Comparison of ENCODE assay signal across 8 cellular contexts in the genomic region with DNA sequence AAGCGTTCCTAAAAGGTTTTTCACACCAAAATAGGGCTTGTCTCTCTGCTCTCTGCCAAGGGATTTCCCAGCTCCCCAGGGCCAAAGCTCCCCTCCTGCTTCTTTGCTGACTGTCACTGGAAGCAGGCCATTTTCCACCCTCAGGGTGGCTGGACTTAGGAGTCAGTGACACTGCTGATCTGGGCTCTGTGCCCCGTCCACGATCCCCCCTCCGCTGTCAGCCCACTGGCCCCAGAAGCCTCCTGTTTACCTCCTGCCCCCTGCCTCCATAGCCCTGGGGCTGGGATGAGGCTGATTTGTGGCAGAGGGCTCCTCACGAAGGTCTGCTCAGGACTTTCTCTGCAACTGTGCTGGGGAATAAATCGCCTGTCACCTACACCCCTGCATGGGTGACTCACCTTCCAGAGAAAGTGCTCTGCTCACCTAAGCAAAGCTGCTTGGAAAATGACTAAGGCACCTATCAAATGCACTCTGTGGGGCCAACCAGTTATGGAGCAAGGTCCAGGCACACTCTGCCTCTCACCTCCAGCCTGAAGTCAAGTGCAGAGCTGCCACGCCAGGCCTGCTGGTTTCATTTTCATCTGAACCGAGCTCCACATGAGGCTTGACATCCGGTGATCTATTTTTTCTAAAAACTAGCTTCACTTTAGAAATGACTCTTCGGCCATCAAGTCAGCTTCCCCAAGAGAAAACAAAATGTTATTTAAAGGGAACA. TPM values are rescaled to one million over a fixed set of nuclear protein-coding genes. Genes with fewer than 3 reads are reported as not detected.
A peak's percentile ranks its signal among the peaks of the same experiment; 100 is the strongest.
DNase-seq lines count a peak whose midpoint lies in the region; ATAC-seq and TF ChIP-seq lines count a peak whose summit lies in the region.

No MANE protein-coding gene starts in this region.

- peaks cover 65% of the 10 kb centered on the region for H3K36me3 Mint-ChIP-seq in activated CD8-positive, alpha-beta T cell treated with anti-CD3 and anti-CD28 coated beads, Interleukin-2, amount 10 ng/mL, durations not matched to agents 7 days and 5 days (ENCODE audit: low read depth)

- no peaks in the 10 kb centered on the region for H3K9me3 Mint-ChIP-seq in activated CD8-positive, alpha-beta T cell treated with anti-CD3 and anti-CD28 coated beads, Interleukin-2, amount 10 ng/mL, durations not matched to agents 7 days and 5 days (ENCODE audit: insufficient read depth)

- POLR2A ChIA-PET in activated CD8-positive, alpha-beta T cell treated with anti-CD3 and anti-CD28 coated beads, Interleukin-2, amount 10 ng/mL, durations not matched to agents 7 days and 5 days (lab: Charles Lee) = interaction anchor here (0.7 to 3.8 kb wide), 17 partner anchors 9 to 273 kb away, joined by 3 to 26 read pairs (median 7); a partner anchor contains a TSS

- H3K79me2 ChIP-seq in KMS-11 (ENCODE audit: insufficient read depth, low read depth) (peaks cover 89% of the 10 kb centered on the region), trophoblast cell (ENCODE audit: control insufficient read depth, insufficient read depth, low read length, poor library complexity) (peaks cover 6% of the 10 kb centered on the region)

- H4K8ac ChIP-seq in trophoblast cell (ENCODE audit: low read depth, low read length) = no peak overlapping the region

- peak overlapping the region; percentile 78 for H3K4me3 Mint-ChIP-seq in activated CD8-positive, alpha-beta T cell treated with anti-CD3 and anti-CD28 coated beads, Interleukin-2, amount 10 ng/mL, durations not matched to agents 7 days and 5 days

- DNase-seq in GM13976 (ENCODE audit: low spot score) = peak; percentile 78
- peak; percentile 90 for DNase-seq in activated CD8-positive, alpha-beta T cell treated with anti-CD3 and anti-CD28 coated beads, Interleukin-2, amount 10 ng/mL, durations not matched to agents 7 days and 5 days
- DNase-seq in epithelial cell of esophagus (ENCODE audit: low read depth) = peak; percentile 96
- DNase-seq in trophoblast cell = peak; percentile 79 to 84
- DNase-seq in upper lobe of left lung = peak in 1 of 2 donors; percentile 90

- no peaks in the 10 kb centered on the region for H4K20me1 ChIP-seq in KMS-11 (ENCODE audit: insufficient read depth)

- no CpG with 5 or more reads among the region's 10 CpGs for WGBS in trophoblast cell (ENCODE audit: extremely low coverage, insufficient coverage, insufficient read length)
- 20 to 28% methylated on average over 9 to 10 of the region's 10 CpGs for WGBS in upper lobe of left lung, 2 donors

- peak overlapping the region; percentile 64 for H3K9ac ChIP-seq in KMS-11
- no peak overlapping the region for H3K9ac ChIP-seq in trophoblast cell (ENCODE audit: low read length)

- no peak overlapping the region for H3K18ac ChIP-seq in trophoblast cell (ENCODE audit: low read length)

- no peak overlapping the region for H4K12ac ChIP-seq in trophoblast cell (ENCODE audit: low read depth, low read length)

- H3K4me3 ChIP-seq in KMS-11 (IDR thresholded peaks at IDR 0.05; ENCODE audit: insufficient read depth, low read depth, low read length) = peak overlapping the region; percentile 38
- peak overlapping the region; percentile 14 for H3K4me3 ChIP-seq in epithelial cell of esophagus (ENCODE audit: low read length)
- no peak overlapping the region for H3K4me3 ChIP-seq in trophoblast cell (ENCODE audit: low read depth, low read length)
- peak overlapping the region in 2 of 4 donors; percentile 19 to 21 for H3K4me3 ChIP-seq in upper lobe of left lung

- no peaks in the 10 kb centered on the region for H3K27me3 Mint-ChIP-seq in activated CD8-positive, alpha-beta T cell treated with anti-CD3 and anti-CD28 coated beads, Interleukin-2, amount 10 ng/mL, durations not matched to agents 7 days and 5 days (ENCODE audit: low read depth)

- ATAC-seq in activated CD8-positive, alpha-beta T cell treated with anti-CD3 and anti-CD28 coated beads, Interleukin-2, amount 10 ng/mL, durations not matched to agents 7 days and 5 days = peak; percentile 57
- ATAC-seq in upper lobe of left lung (ENCODE audit: low FRiP score in 2 of 2) = peak in 1 of 2 donors; percentile 54
- no peak for ATAC-seq in HG03039 (IDR thresholded peaks at IDR 0.05; ENCODE audit: unreplicated experiment)
- no peak for ATAC-seq in HG03095 (IDR thresholded peaks at IDR 0.05; ENCODE audit: unreplicated experiment)

- H3K27me3 ChIP-seq in KMS-11 (ENCODE audit: insufficient read depth, low read depth) = no peaks in the 10 kb centered on the region
- no peaks in the 10 kb centered on the region for H3K27me3 ChIP-seq in trophoblast cell (ENCODE audit: insufficient read depth, low read length)
- no peaks in the 10 kb centered on the region for H3K27me3 ChIP-seq in upper lobe of left lung

- H3K9me3 ChIP-seq in trophoblast cell (ENCODE audit: insufficient read depth, low read depth, low read length) (peaks cover 3% of the 10 kb centered on the region), upper lobe of left lung (no peaks in the 10 kb centered on the region)

- no peak overlapping the region for H2BK12ac ChIP-seq in trophoblast cell (ENCODE audit: low read length)

- no peak overlapping the region for H4K91ac ChIP-seq in trophoblast cell (ENCODE audit: low read depth, low read length)

- H2AFZ ChIP-seq in KMS-11 (ENCODE audit: low read depth) = 0 out of 2 replicates have a peak overlapping the region, but pooled peaks have one; percentile 4
- no peak overlapping the region for H2AFZ ChIP-seq in trophoblast cell (ENCODE audit: insufficient read depth, low read length, poor library complexity)

- H2BK5ac ChIP-seq in trophoblast cell (ENCODE audit: low read depth, low read length, poor library complexity) = no peak overlapping the region

- no peak overlapping the region for H2BK120ac ChIP-seq in trophoblast cell (ENCODE audit: insufficient read depth, low read length, poor library complexity)

- no peak overlapping the region for H3K4ac ChIP-seq in trophoblast cell (ENCODE audit: low read depth, low read length)

- peaks cover 7% of the 10 kb centered on the region for H3K79me1 ChIP-seq in trophoblast cell (ENCODE audit: low read length)

- H3K36me3 ChIP-seq in KMS-11 (ENCODE audit: insufficient read depth) = no peaks in the 10 kb centered on the region
- H3K36me3 ChIP-seq in trophoblast cell (ENCODE audit: control insufficient read depth in 1 of 2, insufficient read depth in 2 of 2, low read length in 2 of 2) = no peaks in the 10 kb centered on the region
- H3K36me3 ChIP-seq in upper lobe of left lung = no peaks in the 10 kb centered on the region

- peak overlapping the region; percentile 92 for H3K4me2 ChIP-seq in KMS-11
- H3K4me2 ChIP-seq in trophoblast cell (ENCODE audit: low read length) = peak overlapping the region; percentile 9

- TF ChIP-seq EP300 in upper lobe of left lung (IDR thresholded peaks at IDR 0.05) = no peak

- peak overlapping the region; percentile 97 for H3K27ac Mint-ChIP-seq in activated CD8-positive, alpha-beta T cell treated with anti-CD3 and anti-CD28 coated beads, Interleukin-2, amount 10 ng/mL, durations not matched to agents 7 days and 5 days

- no peak overlapping the region for H3K23ac ChIP-seq in trophoblast cell (ENCODE audit: low read length)

- H3K4me1 ChIP-seq in KMS-11 (ENCODE audit: low read depth, poor library complexity, severe bottlenecking) (peaks cover 84% of the 10 kb centered on the region), trophoblast cell (ENCODE audit: control insufficient read depth in 1 of 2, insufficient read depth in 2 of 2, low read length in 2 of 2) (peaks cover 13 to 18% of the 10 kb centered on the region in 2 experiments), upper lobe of left lung (peaks cover 74 to 86% (median 83%) of the 10 kb centered on the region in 4 donors)

- peak in 1 of 4 donors; percentile 18 for TF ChIP-seq POLR2A in upper lobe of left lung (IDR thresholded peaks at IDR 0.05)

- CTCF ChIA-PET in activated CD8-positive, alpha-beta T cell treated with anti-CD3 and anti-CD28 coated beads, Interleukin-2, amount 10 ng/mL, durations not matched to agents 7 days and 5 days (lab: Charles Lee) = interaction anchor here (0.6 to 9.6 kb wide), 29 partner anchors 9 to 468 kb away, joined by 3 to 86 read pairs (median 4); a partner anchor contains a TSS

- H3K27ac ChIP-seq in KMS-11 (peak overlapping the region; percentile 89), trophoblast cell (ENCODE audit: low read depth, low read length) (peak overlapping the region; percentile 3), upper lobe of left lung (peak overlapping the region; percentile 79 to 99 (median 92))

- TF ChIP-seq CTCF in GM13976 (IDR thresholded peaks at IDR 0.05; ENCODE audit: borderline replicate concordance, control extremely low read depth, extremely low read depth, insufficient read depth, missing control alignments) (no peak), KMS-11 (conservative IDR thresholded peaks at IDR 0.05; ENCODE audit: low read depth, low read length) (no peak), epithelial cell of esophagus (IDR thresholded peaks at IDR 0.05; ENCODE audit: insufficient read depth, low read depth, low read length, missing control alignments) (no peak), upper lobe of left lung (IDR thresholded peaks at IDR 0.05) (no peak)

- in situ Hi-C loops in GM13976 (cut with MboI; ENCODE audit: low sequenced_read_pairs, unreplicated experiment) = no loop called here

- peaks cover 72% of the 10 kb centered on the region for H3K4me1 Mint-ChIP-seq in activated CD8-positive, alpha-beta T cell treated with anti-CD3 and anti-CD28 coated beads, Interleukin-2, amount 10 ng/mL, durations not matched to agents 7 days and 5 days (ENCODE audit: low read depth)

- no peak overlapping the region for H2AK5ac ChIP-seq in trophoblast cell (ENCODE audit: low read length)

- H3K14ac ChIP-seq in trophoblast cell (ENCODE audit: low read length) = no peak overlapping the region

RNA-seq across cellular contexts. Expression of a gene that starts 4.9 kb away (rescaled TPM):
- total RNA-seq in activated CD8-positive, alpha-beta T cell treated with anti-CD3 and anti-CD28 coated beads, Interleukin-2, amount 10 ng/mL, durations not matched to agents 7 days and 5 days = 10 to 100 TPM; 17.5 to 23.8 TPM
- polyA plus RNA-seq in trophoblast cell (2013) = 1.1 and 1.3 TPM in 2 replicates
- total RNA-seq in upper lobe of left lung = 10 to 100 TPM; 11.4 to 17.8 (median 13.5) TPM

RNA-seq across cellular contexts. Expression of a gene that starts 50.0 kb away (rescaled TPM):
- under 1 TPM; 0.52 to 0.55 TPM for total RNA-seq in activated CD8-positive, alpha-beta T cell treated with anti-CD3 and anti-CD28 coated beads, Interleukin-2, amount 10 ng/mL, durations not matched to agents 7 days and 5 days
- polyA plus RNA-seq in trophoblast cell (2013) = not detected in 2 replicates
- total RNA-seq in upper lobe of left lung = under 1 TPM in 1 of 6 donors, not detected in 5; 0.20 TPM

Comparison
In these comparisons a context has a peak if more than half of its experiments do, and no peak if none do; other contexts are left out.
1. H3K27ac ChIP-seq: peak in every context shown above with its lines; median percentile 92 in upper lobe of left lung; 89 in KMS-11; 3 in trophoblast cell.